In genomic region chr11:68837583-68838571, GRCh38 we compare ENCODE assay signal across 9 cellular contexts. TPM values are rescaled to one million over a fixed set of nuclear protein-coding genes. Genes with fewer than 3 reads are reported as not detected.
DNase-seq lines count a peak whose midpoint lies in the region; ATAC-seq and TF ChIP-seq lines count a peak whose summit lies in the region.
"Had no signal": no experiment of that assay in that cellular context is flagged by ENCODE, and none has a peak within 500 bp of the region (broad histone marks: within the 10 kb centered on the region; RNA-seq: fewer than 3 reads in every experiment).

No MANE protein-coding gene starts in this region.

- H3K4me2 ChIP-seq in PC-3 (ENCODE audit: low read length) = peak overlapping the region; percentile 97

- 68 to 77% (median 71%) methylated on average over 17 of the region's 17 CpGs for WGBS in ovary, 3 donors

- no peak for TF ChIP-seq EP300 in ovary (IDR thresholded peaks at IDR 0.05)

- H3K27ac ChIP-seq in PC-3 (ENCODE audit: low read length) (peak overlapping the region; percentile 77), ovary (peak overlapping the region; percentile 24 to 62)
- H3K27ac ChIP-seq in effector memory CD4-positive, alpha-beta T cell (ENCODE audit: insufficient read depth, low read length, poor library complexity, severe bottlenecking) = peak overlapping the region; percentile 65

- H3K36me3 Mint-ChIP-seq in CD14-positive monocyte = peaks cover 5 to 14% of the 10 kb centered on the region in 2 donors

- H2AFZ ChIP-seq in PC-3 (ENCODE audit: low read length) = no peak overlapping the region

- H3K4me1 ChIP-seq in PC-3 (ENCODE audit: insufficient read depth, low read length) (peaks cover 31% of the 10 kb centered on the region), ovary (ENCODE audit: insufficient read depth) (peaks cover 17% of the 10 kb centered on the region)
- H3K4me1 ChIP-seq in effector memory CD4-positive, alpha-beta T cell (ENCODE audit: control insufficient read depth, insufficient read depth, low read length, poor library complexity, severe bottlenecking) = peaks cover 45% of the 10 kb centered on the region

- CTCF ChIA-PET in PC-3 (lab: Charles Lee) = no interaction called here

- H3K4me3 ChIP-seq in PC-3 (ENCODE audit: low read length) (peak overlapping the region; percentile 78), ovary (no peak overlapping the region)
- H3K4me3 ChIP-seq in effector memory CD4-positive, alpha-beta T cell (ENCODE audit: insufficient read depth, low read depth, low read length, poor library complexity, severe bottlenecking) = no peak overlapping the region

- peak overlapping the region; percentile 88 to 92 (median 89) for H3K27ac Mint-ChIP-seq in CD14-positive monocyte

- no peaks in the 10 kb centered on the region for H3K9me3 Mint-ChIP-seq in CD14-positive monocyte

- H3K27me3 ChIP-seq in PC-3 (ENCODE audit: low read length) (no peaks in the 10 kb centered on the region), ovary (no peaks in the 10 kb centered on the region)
- H3K27me3 ChIP-seq in effector memory CD4-positive, alpha-beta T cell (replicated peaks; ENCODE audit: control insufficient read depth, insufficient read depth, low read length, poor library complexity, severe bottlenecking) = no peaks in the 10 kb centered on the region

- H3K27me3 Mint-ChIP-seq in CD14-positive monocyte (ENCODE audit: low read depth in 3 of 3) = no peaks in the 10 kb centered on the region

- TF ChIP-seq CTCF in CD14-positive monocyte (IDR thresholded peaks at IDR 0.05) (no peak), PC-3 (conservative IDR thresholded peaks at IDR 0.05; ENCODE audit: low read depth, low read length) (no peak), ovary (IDR thresholded peaks at IDR 0.05) (no peak)

- H3K9me2 ChIP-seq in PC-3 (replicated peaks; ENCODE audit: low read length) = no peaks in the 10 kb centered on the region

- H3K79me2 ChIP-seq in PC-3 (ENCODE audit: low read length) = peaks cover 68% of the 10 kb centered on the region

- H3K36me3 ChIP-seq in PC-3 (ENCODE audit: low read depth, low read length) = no peaks in the 10 kb centered on the region; the same call in 1 of the 2 replicates
- no peaks in the 10 kb centered on the region for H3K36me3 ChIP-seq in effector memory CD4-positive, alpha-beta T cell (ENCODE audit: control insufficient read depth, insufficient read depth, low read length)
- no peaks in the 10 kb centered on the region for H3K36me3 ChIP-seq in ovary

- H3F3A ChIP-seq in PC-3 (ENCODE audit: low read length, unreplicated experiment) = peaks cover 12% of the 10 kb centered on the region

- TF ChIP-seq POLR2A in ovary (IDR thresholded peaks at IDR 0.05) = no peak

- H3K4me3 Mint-ChIP-seq in CD14-positive monocyte = peak overlapping the region; percentile 46 to 61

- H3K9ac ChIP-seq in PC-3 (ENCODE audit: low read length) = peak overlapping the region; percentile 55

- H4K20me1 ChIP-seq in PC-3 (ENCODE audit: low read length) = no peaks in the 10 kb centered on the region

- no TSS peak for BruUV-seq in PC-3 (replicated peaks; lab: Mats Ljungman, UMichigan)

- DNase-seq in CD14-positive monocyte (ENCODE audit: low spot score) (no peak), PC-3 (no peak), ovary (no peak), NCI-H1105 treated with DMSO at 0.1 percent for 48 hours (lab: John Stamatoyannopoulos, UW) (no peak), cerebellar cortex (ENCODE audit: low spot score) (no peak)
- DNase-seq in effector memory CD4-positive, alpha-beta T cell = no peak
- DNase-seq: NCI-H187 had no signal

- intact Hi-C loops in CD14-positive monocyte (cut with micrococcal nuclease) (loop anchor here in 1 of 2 donors (10.0 kb wide), 1 partner anchor 247 kb away; no protein-coding TSS in a partner anchor), PC-3 (cut with micrococcal nuclease) (no loop called here), ovary (cut with DNase I) (no loop called here)

- ATAC-seq in PC-3 (no peak), esophagus mucosa (no peak), HG02973 (IDR thresholded peaks at IDR 0.05; ENCODE audit: unreplicated experiment) (no peak)

- POLR2A ChIA-PET in PC-3 (lab: Charles Lee; ENCODE audit: unreplicated experiment) = no interaction called here

- H3K9me3 ChIP-seq in PC-3 (ENCODE audit: low read length) = no peaks in the 10 kb centered on the region
- no peaks in the 10 kb centered on the region for H3K9me3 ChIP-seq in effector memory CD4-positive, alpha-beta T cell (ENCODE audit: control insufficient read depth, low read length)
- H3K9me3 ChIP-seq in ovary = no peaks in the 10 kb centered on the region

- peaks cover 65% of the 10 kb centered on the region for H3K4me1 Mint-ChIP-seq in CD14-positive monocyte

RNA-seq across cellular contexts. Expression of gene CPT1A, which starts 3.8 kb away (rescaled TPM):
- 1 to 10 TPM; 5.6 to 7.0 TPM for polyA plus RNA-seq in CD14-positive monocyte
- total RNA-seq in PC-3 (2014; rRNA removed) = 38.1 and 53.2 TPM in 2 replicates
- 10 to 100 TPM; 33.3 to 87.1 (median 44.3) TPM for total RNA-seq in ovary
- 10 to 100 TPM; 25.3 to 54.2 TPM for polyA plus RNA-seq in ovary
- total RNA-seq in esophagus mucosa = 23.9 TPM
